Comparison of ENCODE assay signal across 9 cellular contexts in genomic region chr14:50714452-50715073, GRCh38. TPM values are rescaled to one million over a fixed set of nuclear protein-coding genes. Genes with fewer than 3 reads are reported as not detected.
DNase-seq lines count a peak whose midpoint lies in the region; ATAC-seq and TF ChIP-seq lines count a peak whose summit lies in the region.
"Had no signal": no experiment of that assay in that cellular context is flagged by ENCODE, and none has a peak within 500 bp of the region (broad histone marks: within the 10 kb centered on the region; RNA-seq: fewer than 3 reads in every experiment).

No MANE protein-coding gene starts in this region.

- DNase-seq in CD4-positive, alpha-beta T cell = no peak
- DNase-seq in NCI-H226 (peak; percentile 20), chondrocyte (ENCODE audit: low spot score) (no peak), naive B cell (peak; percentile 35), suprapubic skin (ENCODE audit: low spot score in 2 of 2) (no peak), NCI-H2029 treated with DMSO at 0.1 percent for 48 hours (lab: John Stamatoyannopoulos, UW) (no peak)
- DNase-seq: T-cell had no signal

- no peaks in the 10 kb centered on the region for H3K36me3 Mint-ChIP-seq in CD4-positive, alpha-beta T cell (ENCODE audit: low read depth)
- H3K36me3 Mint-ChIP-seq in chondrocyte (ENCODE audit: low read depth) (no peaks in the 10 kb centered on the region), naive B cell (no peaks in the 10 kb centered on the region)
- H3K36me3 Mint-ChIP-seq: T-cell had no signal

- TF ChIP-seq CTCF in CD4-positive, alpha-beta T cell (IDR thresholded peaks at IDR 0.05) = peak; percentile 12
- TF ChIP-seq CTCF in chondrocyte (IDR thresholded peaks at IDR 0.05) = peak; percentile 77
- TF ChIP-seq CTCF in suprapubic skin (IDR thresholded peaks at IDR 0.05) = peak in 1 of 2 donors; percentile 33

- POLR2A ChIA-PET in CD4-positive, alpha-beta T cell (lab: Charles Lee) = no interaction called here

- no peak overlapping the region for H3K4me3 ChIP-seq in suprapubic skin

- intact Hi-C loops in CD4-positive, alpha-beta T cell (cut with DNase I, micrococcal nuclease) = loop anchor here in 1 of 2 experiments (5.0 kb wide), 1 partner anchor 112 kb away; no protein-coding TSS in a partner anchor

- no peaks in the 10 kb centered on the region for H3K4me1 ChIP-seq in suprapubic skin

- no peak for ATAC-seq in CD4-positive, alpha-beta T cell (ENCODE audit: poor library complexity)
- ATAC-seq in GM18502 (IDR thresholded peaks at IDR 0.05; ENCODE audit: poor library complexity, unreplicated experiment) (peak; percentile 61), naive B cell (ENCODE audit: low read depth in 2 of 2) (peak; percentile 69 to 76), HG02588 (IDR thresholded peaks at IDR 0.05; ENCODE audit: unreplicated experiment) (no peak)

- no peaks in the 10 kb centered on the region for H3K9me3 ChIP-seq in CD4-positive, alpha-beta T cell (ENCODE audit: control insufficient read depth, low read length)
- H3K9me3 ChIP-seq in suprapubic skin = no peaks in the 10 kb centered on the region

- H3K9me3 Mint-ChIP-seq in CD4-positive, alpha-beta T cell = no peaks in the 10 kb centered on the region
- H3K9me3 Mint-ChIP-seq in chondrocyte (ENCODE audit: low read depth) (no peaks in the 10 kb centered on the region), naive B cell (no peaks in the 10 kb centered on the region)
- H3K9me3 Mint-ChIP-seq: T-cell had no signal

- no peaks in the 10 kb centered on the region for H3K36me3 ChIP-seq in suprapubic skin

- H3K27me3 ChIP-seq in CD4-positive, alpha-beta T cell (ENCODE audit: control insufficient read depth, insufficient read depth, low read length) = peaks cover 4% of the 10 kb centered on the region
- no peaks in the 10 kb centered on the region for H3K27me3 ChIP-seq in suprapubic skin

- H3K27ac Mint-ChIP-seq in CD4-positive, alpha-beta T cell = no peak overlapping the region
- H3K27ac Mint-ChIP-seq in chondrocyte (ENCODE audit: unreplicated experiment) (no peak overlapping the region), naive B cell (no peak overlapping the region)
- H3K27ac Mint-ChIP-seq: T-cell had no signal

- WGBS in suprapubic skin = 76% methylated on average over 2 of the region's 2 CpGs

- CTCF ChIA-PET in CD4-positive, alpha-beta T cell (lab: Charles Lee) = interaction anchor here (0.6 to 1.3 kb wide), 4 partner anchors 9 to 114 kb away, joined by 3 to 5 read pairs (median 4); no protein-coding TSS in a partner anchor

- H3K4me1 Mint-ChIP-seq in CD4-positive, alpha-beta T cell (ENCODE audit: low read depth) = no peaks in the 10 kb centered on the region
- peaks cover under 1% of the 10 kb centered on the region for H3K4me1 Mint-ChIP-seq in chondrocyte (ENCODE audit: low read depth)
- peaks cover 0 to 6% (median 5%) of the 10 kb centered on the region in 3 donors for H3K4me1 Mint-ChIP-seq in naive B cell
- H3K4me1 Mint-ChIP-seq: T-cell had no signal

- peaks cover 6% of the 10 kb centered on the region for H3K27me3 Mint-ChIP-seq in CD4-positive, alpha-beta T cell
- H3K27me3 Mint-ChIP-seq in chondrocyte (ENCODE audit: low read depth) (no peaks in the 10 kb centered on the region), naive B cell (no peaks in the 10 kb centered on the region)

- TF ChIP-seq EP300 in suprapubic skin (IDR thresholded peaks at IDR 0.05) = no peak

- no peak overlapping the region for H3K4me3 Mint-ChIP-seq in CD4-positive, alpha-beta T cell
- H3K4me3 Mint-ChIP-seq in chondrocyte (ENCODE audit: unreplicated experiment) (no peak overlapping the region), naive B cell (no peak overlapping the region)
- H3K4me3 Mint-ChIP-seq: T-cell had no signal

- no peak for TF ChIP-seq POLR2A in suprapubic skin (IDR thresholded peaks at IDR 0.05)

- no peak overlapping the region for H3K27ac ChIP-seq in CD4-positive, alpha-beta T cell (ENCODE audit: low read depth, low read length)
- H3K27ac ChIP-seq in suprapubic skin = no peak overlapping the region

RNA-seq across cellular contexts. Expression of gene SAV1, which starts 46.5 kb away (rescaled TPM):
- 1 to 10 TPM; 7.9 to 8.8 TPM for total RNA-seq in CD4-positive, alpha-beta T cell
- total RNA-seq in chondrocyte (25.1 to 29.6 TPM (median 28.2 TPM) in 3 replicates), suprapubic skin (10 to 100 TPM; 23.3 to 40.0 (median 26.2) TPM)
- 10 to 100 TPM; 62.6 to 89.9 (median 71.4) TPM for polyA plus RNA-seq in naive B cell (ENCODE audit: low read depth in 6 of 6)

Comparison
In these comparisons a context has a peak if more than half of its experiments do, and no peak if none do; other contexts are left out.
1. ATAC-seq: peak in GM18502 (single experiment) and naive B cell (2 of 2); none in CD4-positive, alpha-beta T cell (single experiment) and HG02588 (single experiment).
2. DNase-seq: peak in NCI-H226 (single experiment) and naive B cell (single experiment); none in CD4-positive, alpha-beta T cell (0 of 10), chondrocyte (single experiment), suprapubic skin (0 of 2) and NCI-H2029 treated with DMSO at 0.1 percent for 48 hours (single experiment).